Comparison of ENCODE assay signal across 8 cellular contexts in the genomic region with DNA sequence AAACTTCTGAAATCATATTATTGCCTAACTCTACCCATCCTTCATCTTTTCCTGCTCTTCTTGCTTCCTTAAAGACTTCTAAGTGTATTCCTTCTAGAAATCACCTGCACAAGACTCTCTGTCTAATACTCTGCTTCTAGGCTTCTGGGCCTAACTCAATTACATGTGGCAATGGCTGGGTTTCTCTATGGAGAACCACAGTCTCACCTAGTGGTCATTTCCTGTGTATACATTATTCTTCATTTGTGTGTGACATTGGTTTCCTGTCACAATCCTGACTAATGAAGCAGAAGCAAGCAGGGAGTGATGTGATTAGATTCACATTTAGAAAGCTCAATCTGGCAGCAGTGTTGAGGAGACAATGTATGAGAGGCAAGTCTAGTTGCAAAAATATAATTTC. TPM values are rescaled to one million over a fixed set of nuclear protein-coding genes. Genes with fewer than 3 reads are reported as not detected.
DNase-seq lines count a peak whose midpoint lies in the region; ATAC-seq and TF ChIP-seq lines count a peak whose summit lies in the region.

No MANE protein-coding gene starts in this region.

- H3K4me3 ChIP-seq in choroid plexus epithelial cell (ENCODE audit: low read depth, low read length): no peak overlapping the region
- no peak overlapping the region for H3K4me3 ChIP-seq in upper lobe of right lung

- H3K27me3 ChIP-seq in upper lobe of right lung: no peaks in the 10 kb centered on the region

- no peak overlapping the region for H3K27ac Mint-ChIP-seq in stimulated activated naive CD8-positive, alpha-beta T cell treated with anti-CD3 and anti-CD28 coated beads, Interleukin-15, amount 100 ng/mL, for 72 hours

- intact Hi-C loops in upper lobe of right lung (cut with DNase I): no loop called here

- peak; percentile 80 for ATAC-seq in stimulated activated naive CD8-positive, alpha-beta T cell treated with anti-CD3 and anti-CD28 coated beads, Interleukin-15, amount 100 ng/mL, for 72 hours
- no peak for ATAC-seq in stimulated activated naive CD8-positive, alpha-beta T cell treated with anti-CD3 and anti-CD28 coated beads, Interleukin-15, Interleukin-2, amounts not matched to agents 100 U/mL and 50 U/mL, for 24 hours
- ATAC-seq in HG03442 (IDR thresholded peaks at IDR 0.05; ENCODE audit: unreplicated experiment) (peak; percentile 68), upper lobe of right lung (peak; percentile 47)

- no peaks in the 10 kb centered on the region for H3K4me1 Mint-ChIP-seq in stimulated activated naive CD8-positive, alpha-beta T cell treated with anti-CD3 and anti-CD28 coated beads, Interleukin-15, amount 100 ng/mL, for 72 hours

- H3K27me3 Mint-ChIP-seq in stimulated activated naive CD8-positive, alpha-beta T cell treated with anti-CD3 and anti-CD28 coated beads, Interleukin-15, amount 100 ng/mL, for 72 hours: peaks cover 22% of the 10 kb centered on the region

- H3K36me3 ChIP-seq in upper lobe of right lung: no peaks in the 10 kb centered on the region

- DNase-seq in stimulated activated naive CD8-positive, alpha-beta T cell treated with anti-CD3 and anti-CD28 coated beads, Interleukin-15, amount 100 ng/mL, for 72 hours: no peak
- no peak for DNase-seq in stimulated activated naive CD8-positive, alpha-beta T cell treated with anti-CD3 and anti-CD28 coated beads, Interleukin-15, Interleukin-2, amounts not matched to agents 100 U/mL and 50 U/mL, for 24 hours
- peak; percentile 53 for DNase-seq in choroid plexus epithelial cell (ENCODE audit: low read depth)
- no peak for DNase-seq in upper lobe of right lung
- no peak for DNase-seq in germinal center (ENCODE audit: low spot score)
- no peak for DNase-seq in activated CD4-positive, CD25-positive, alpha-beta regulatory T cell (lab: John Stamatoyannopoulos, UW)
- DNase-seq in KG1 (lab: John Stamatoyannopoulos, UW): no peak

- TF ChIP-seq CTCF in choroid plexus epithelial cell (conservative IDR thresholded peaks at IDR 0.05; ENCODE audit: low read depth, low read length) (peak; percentile 38), upper lobe of right lung (IDR thresholded peaks at IDR 0.05) (no peak)

- H3K9me3 ChIP-seq in upper lobe of right lung: no peaks in the 10 kb centered on the region

- H3K4me1 ChIP-seq in upper lobe of right lung: peaks cover 7% of the 10 kb centered on the region

- peaks cover 5 to 8% of the 10 kb centered on the region in 2 donors for H3K9me3 Mint-ChIP-seq in stimulated activated naive CD8-positive, alpha-beta T cell treated with anti-CD3 and anti-CD28 coated beads, Interleukin-15, amount 100 ng/mL, for 72 hours

- no peak overlapping the region for H3K4me3 Mint-ChIP-seq in stimulated activated naive CD8-positive, alpha-beta T cell treated with anti-CD3 and anti-CD28 coated beads, Interleukin-15, amount 100 ng/mL, for 72 hours

- H3K27ac ChIP-seq in upper lobe of right lung: no peak overlapping the region

RNA-seq across cellular contexts. Expression of a gene that starts 16.9 kb away (rescaled TPM):
- total RNA-seq in upper lobe of right lung: 14.6 TPM

RNA-seq across cellular contexts. Expression of a gene that starts 48.8 kb away (rescaled TPM):
- 0.14 TPM for total RNA-seq in upper lobe of right lung
